In genomic region chr4:121800638-121800960, GRCh38 we compare ENCODE assay signal across 8 cellular contexts. TPM values are rescaled to one million over a fixed set of nuclear protein-coding genes. Genes with fewer than 3 reads are reported as not detected.
DNase-seq lines count a peak whose midpoint lies in the region; ATAC-seq and TF ChIP-seq lines count a peak whose summit lies in the region.

No MANE protein-coding gene starts in this region.

- TSS peak; percentile 98 for BruUV-seq in Calu3 (replicated peaks; lab: Mats Ljungman, UMichigan)

- intact Hi-C loops in Calu3 (cut with micrococcal nuclease; ENCODE audit: unreplicated experiment) = no loop called here

- no peaks in the 10 kb centered on the region for H3K9me3 ChIP-seq in KOPT-K1 (ENCODE audit: insufficient read depth, low read length, poor library complexity, severe bottlenecking)
- no peaks in the 10 kb centered on the region for H3K9me3 ChIP-seq in muscle layer of duodenum (ENCODE audit: control insufficient read depth in 1 of 2, low read length in 2 of 2)

- no peaks in the 10 kb centered on the region for H3K27me3 Mint-ChIP-seq in Calu3 (ENCODE audit: unreplicated experiment)

- peak overlapping the region; percentile 90 for H3K27ac Mint-ChIP-seq in Calu3 (ENCODE audit: unreplicated experiment)

- no peaks in the 10 kb centered on the region for H3K9me3 Mint-ChIP-seq in Calu3 (ENCODE audit: low read depth, unreplicated experiment)

- DNase-seq in Calu3 (no peak), choroid plexus epithelial cell (ENCODE audit: low read depth) (no peak), GM03348 (ENCODE audit: low spot score) (no peak), SK-N-DZ (ENCODE audit: low spot score) (no peak), NCI-H187 (lab: John Stamatoyannopoulos, UW) (no peak)

- H3K36me3 Mint-ChIP-seq in Calu3 (ENCODE audit: insufficient read depth, unreplicated experiment) = peaks cover 16% of the 10 kb centered on the region

- H3K4me3 ChIP-seq in choroid plexus epithelial cell (ENCODE audit: low read depth, low read length) (peak overlapping the region; percentile 100), muscle layer of duodenum (ENCODE audit: low read depth in 1 of 2, low read length in 2 of 2) (peak overlapping the region; percentile 93 to 97)

- H3K27ac ChIP-seq in KOPT-K1 (ENCODE audit: low read depth, low read length, poor library complexity, severe bottlenecking) (peak overlapping the region; percentile 85), muscle layer of duodenum (ENCODE audit: low read length) (peak overlapping the region; percentile 98)

- H3K27me3 ChIP-seq in muscle layer of duodenum (ENCODE audit: low read depth, low read length) = no peaks in the 10 kb centered on the region

- ATAC-seq in GM21619 (IDR thresholded peaks at IDR 0.05; ENCODE audit: unreplicated experiment) = peak; percentile 24

- H3K4me1 ChIP-seq in muscle layer of duodenum (ENCODE audit: control insufficient read depth in 1 of 2, insufficient read depth in 2 of 2, low read length in 2 of 2) = peaks cover 0 to 23% of the 10 kb centered on the region in 2 donors

- peaks cover 32% of the 10 kb centered on the region for H3K36me3 ChIP-seq in KOPT-K1 (ENCODE audit: insufficient read depth, low read length)
- peaks cover 15 to 26% of the 10 kb centered on the region in 2 donors for H3K36me3 ChIP-seq in muscle layer of duodenum (ENCODE audit: control insufficient read depth in 1 of 2, insufficient read depth in 2 of 2, low read length in 2 of 2)

- TF ChIP-seq CTCF in Calu3 (IDR thresholded peaks at IDR 0.05; ENCODE audit: unreplicated experiment) (no peak), choroid plexus epithelial cell (conservative IDR thresholded peaks at IDR 0.05; ENCODE audit: low read depth, low read length) (no peak)

- H3K4me1 Mint-ChIP-seq in Calu3 (ENCODE audit: low read depth, unreplicated experiment) = peaks cover 17% of the 10 kb centered on the region

- peak overlapping the region; percentile 82 for H3K4me3 Mint-ChIP-seq in Calu3 (ENCODE audit: low read depth, unreplicated experiment)

- CTCF ChIA-PET in Calu3 (lab: Charles Lee) = no interaction called here

RNA-seq across cellular contexts. Expression of gene EXOSC9, which starts 0.5 kb away (rescaled TPM):
- 18.8 and 22.3 TPM in 2 replicates for total RNA-seq in Calu3 (2022)
- 83.5 and 91.5 TPM in 2 replicates for polyA plus RNA-seq in SK-N-DZ (2014; cell fraction: cytosol; rRNA removed)
- 84.9 and 101 TPM in 2 replicates for polyA plus RNA-seq in SK-N-DZ (2014; cell fraction: nucleus; rRNA removed)

RNA-seq across cellular contexts. Expression of gene CCNA2, which starts 23.1 kb away (rescaled TPM):
- 26.9 and 32.6 TPM in 2 replicates for total RNA-seq in Calu3 (2022)
- 145 and 153 TPM in 2 replicates for polyA plus RNA-seq in SK-N-DZ (2014; cell fraction: cytosol; rRNA removed)
- 62.2 and 71.2 TPM in 2 replicates for polyA plus RNA-seq in SK-N-DZ (2014; cell fraction: nucleus; rRNA removed)

RNA-seq across cellular contexts. Expression of gene SMIM43, which starts 35.6 kb away (rescaled TPM):
- not detected in 2 replicates for total RNA-seq in Calu3 (2022)
- not detected in 2 replicates for polyA plus RNA-seq in SK-N-DZ (2014; cell fraction: cytosol; rRNA removed)
- not detected in 2 replicates for polyA plus RNA-seq in SK-N-DZ (2014; cell fraction: nucleus; rRNA removed)
